In the genomic region with DNA sequence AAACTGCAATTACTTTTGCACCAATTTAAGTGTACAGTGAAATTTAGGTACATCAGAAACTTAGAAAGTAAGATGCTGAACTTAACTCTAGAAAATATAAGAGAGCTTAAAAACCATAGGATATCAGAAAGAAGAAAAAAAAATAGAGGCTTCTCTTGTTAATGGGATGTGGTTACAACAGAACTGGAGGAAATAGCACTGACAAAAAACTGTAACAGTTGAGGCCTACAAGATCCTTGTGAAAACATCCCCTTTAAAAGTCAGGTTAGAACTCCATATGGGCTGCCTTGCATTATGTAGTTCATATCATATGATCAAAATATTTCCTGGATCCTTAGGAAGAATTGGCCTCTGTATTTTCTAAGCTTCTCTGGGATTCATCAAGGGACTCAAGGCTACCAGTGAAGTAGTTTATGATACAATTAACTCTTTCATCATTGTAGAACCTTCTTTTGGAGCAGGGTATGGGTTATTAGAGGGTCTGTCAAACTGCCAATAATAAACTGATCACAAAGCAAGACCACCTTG, we compare ENCODE assay signal across 22 cellular contexts.
"Had no signal": no experiment of that assay in that cellular context is flagged by ENCODE, and none has a peak within 500 bp of the region (broad histone marks: within the 10 kb centered on the region; RNA-seq: fewer than 3 reads in every experiment).

No MANE protein-coding gene starts in this region.

- DNase-seq: dermis blood vessel endothelial cell; esophagus squamous epithelium; foreskin fibroblast; head of caudate nucleus; left colon; left ventricle myocardium superior; mesenchymal stem cell; midbrain; nucleus accumbens; pancreas; right cardiac atrium; small intestine; stimulated activated CD4-positive, alpha-beta T cell treated with anti-CD3 and anti-CD28 coated beads, Interleukin-12 subunit alpha, Interleukin-12 subunit beta, amount 100 ng/mL, for 4 hours; stimulated activated CD4-positive, alpha-beta T cell treated with anti-CD3 and anti-CD28 coated beads, Interleukin-2, amount 100 ng/mL, for 48 hours; stimulated activated naive CD4-positive, alpha-beta T cell treated with Interleukin-2 at 50 U/mL for 16 hours; upper lobe of left lung; uterus had no signal

- H3K27ac Mint-ChIP-seq: natural killer cell treated with Interleukin-12 subunit alpha and Interleukin-12 subunit beta and Interleukin-15 and Interleukin-18, amount 100 ng/mL, for 72 hours; neural progenitor cell; progenitor cell of endocrine pancreas had no signal

- H3K9me3 ChIP-seq: esophagus squamous epithelium, pancreas, upper lobe of left lung, uterus had no signal

- H3K27me3 ChIP-seq: esophagus squamous epithelium, hepatocyte, neural progenitor cell, pancreas, upper lobe of left lung, uterus had no signal

- H3K9me3 Mint-ChIP-seq: natural killer cell treated with Interleukin-12 subunit alpha and Interleukin-12 subunit beta and Interleukin-15 and Interleukin-18, amount 100 ng/mL, for 72 hours had no signal

- H3K9ac ChIP-seq: neural progenitor cell had no signal

- ATAC-seq: left colon; left ventricle myocardium superior; natural killer cell treated with Interleukin-12 subunit alpha and Interleukin-12 subunit beta and Interleukin-15 and Interleukin-18, amount 100 ng/mL, for 72 hours; pancreas; right cardiac atrium had no signal

- H3K4me1 Mint-ChIP-seq: neural progenitor cell had no signal

- H3K36me3 ChIP-seq: esophagus squamous epithelium, pancreas, upper lobe of left lung, uterus had no signal

- H2AFZ ChIP-seq: hepatocyte, neural progenitor cell had no signal

- H3K79me2 ChIP-seq: hepatocyte had no signal

- H3K4me3 Mint-ChIP-seq: natural killer cell treated with Interleukin-12 subunit alpha and Interleukin-12 subunit beta and Interleukin-15 and Interleukin-18, amount 100 ng/mL, for 72 hours; neural progenitor cell had no signal

- H3K27ac ChIP-seq: esophagus squamous epithelium, hepatocyte, neural progenitor cell, pancreas, upper lobe of left lung, uterus had no signal

- H3K4me2 ChIP-seq: hepatocyte, neural progenitor cell had no signal

- H3K27me3 Mint-ChIP-seq: progenitor cell of endocrine pancreas had no signal

- H3K4me1 ChIP-seq: esophagus squamous epithelium, neural progenitor cell, pancreas, upper lobe of left lung, uterus had no signal

- H3K36me3 Mint-ChIP-seq: natural killer cell treated with Interleukin-12 subunit alpha and Interleukin-12 subunit beta and Interleukin-15 and Interleukin-18, amount 100 ng/mL, for 72 hours had no signal

- H3K4me3 ChIP-seq: esophagus squamous epithelium, hepatocyte, lung, neural progenitor cell, pancreas, upper lobe of left lung, uterus had no signal
